ENCODE assay signal across 15 cellular contexts in the genomic region with DNA sequence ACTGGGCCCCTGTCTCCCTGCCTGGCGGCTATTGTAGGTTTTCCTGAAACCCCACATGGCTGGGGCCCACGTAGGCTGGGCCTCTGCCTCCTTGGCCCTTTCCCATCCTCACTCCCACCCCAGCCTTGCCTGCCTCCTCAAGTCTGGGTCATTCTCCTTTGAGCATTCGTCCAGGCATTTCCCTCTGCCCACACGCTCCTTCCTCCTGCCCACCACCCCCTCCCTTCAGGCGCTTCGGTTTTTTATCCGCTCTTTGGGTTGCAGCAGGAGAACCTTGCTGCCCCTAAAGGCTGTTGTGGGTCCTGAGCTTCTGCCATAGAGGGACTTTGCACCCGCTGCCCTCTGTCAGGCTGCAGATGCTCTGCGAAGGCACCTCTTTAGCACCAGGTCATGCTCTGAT. TPM values are rescaled to one million over a fixed set of nuclear protein-coding genes. Genes with fewer than 3 reads are reported as not detected.
DNase-seq lines count a peak whose midpoint lies in the region; FAIRE-seq and TF ChIP-seq lines count a peak whose summit lies in the region.
"Had no signal": no experiment of that assay in that cellular context is flagged by ENCODE, and none has a peak within 500 bp of the region (broad histone marks: within the 10 kb centered on the region; RNA-seq: fewer than 3 reads in every experiment).

No MANE protein-coding gene starts in this region.

- H4K91ac ChIP-seq in H1 (replicated peaks; ENCODE audit: insufficient read length, low read length): no peak overlapping the region

- peak overlapping the region; percentile 66; the same call in 1 of the 2 replicates for H2BK5ac ChIP-seq in H1 (ENCODE audit: low read depth, low read length)
- H2BK5ac ChIP-seq in mesendoderm (ENCODE audit: low read length): no peak overlapping the region

- H2BK15ac ChIP-seq in H1 (ENCODE audit: low read length): no peak overlapping the region; the same call in 1 of the 2 replicates
- H2BK15ac ChIP-seq in mesendoderm (replicated peaks; ENCODE audit: low read depth): no peak overlapping the region

- H3K9me3 ChIP-seq in Loucy (ENCODE audit: insufficient read depth, low read depth, low read length): no peaks in the 10 kb centered on the region
- H3K9me3 ChIP-seq in H1 (ENCODE audit: insufficient read depth in 2 of 2, low read depth in 1 of 2, low read length in 1 of 2): no peaks in the 10 kb centered on the region
- H3K9me3 ChIP-seq: BE2C had no signal

- H3K27me3 ChIP-seq in H7 (ENCODE audit: control insufficient read depth, insufficient read depth, low read length): no peaks in the 10 kb centered on the region
- H3K27me3 ChIP-seq in Loucy (ENCODE audit: insufficient read depth, low read length, poor library complexity, severe bottlenecking): no peaks in the 10 kb centered on the region
- no peaks in the 10 kb centered on the region for H3K27me3 ChIP-seq in H1 (replicated peaks in 1 of 4; ENCODE audit: control insufficient read depth in 3 of 4, extremely low read depth in 1 of 4, insufficient read depth in 3 of 4, low read length in 3 of 4)
- H3K27me3 ChIP-seq in mesendoderm (ENCODE audit: insufficient read depth, low read length, poor library complexity): no peaks in the 10 kb centered on the region
- H3K27me3 ChIP-seq: BE2C had no signal

- peak overlapping the region; percentile 55; the same call in 1 of the 2 replicates for H2BK12ac ChIP-seq in H1 (ENCODE audit: low read depth, low read length)

- no peaks in the 10 kb centered on the region for H3F3A ChIP-seq in Loucy (ENCODE audit: low read depth)

- H3K9ac ChIP-seq in Loucy (ENCODE audit: low read depth, low read length, poor library complexity, severe bottlenecking): peak overlapping the region; percentile 44
- no peak overlapping the region for H3K9ac ChIP-seq in H1 (replicated peaks in 1 of 4; ENCODE audit: extremely low read depth in 1 of 4, low read depth in 3 of 4, low read length in 3 of 4)
- no peak overlapping the region for H3K9ac ChIP-seq in mesendoderm (ENCODE audit: low read length)

- H3K4me3 ChIP-seq in H7 (ENCODE audit: insufficient read depth, low read depth, low read length): no peak overlapping the region
- H3K4me3 ChIP-seq in Loucy (ENCODE audit: low read length, poor library complexity, severe bottlenecking): no peak overlapping the region
- no peak overlapping the region for H3K4me3 ChIP-seq in H1 (ENCODE audit: extremely low read depth in 1 of 4, insufficient read depth in 2 of 4, low read depth in 3 of 4, low read length in 4 of 4)
- H3K4me3 ChIP-seq in mesendoderm (ENCODE audit: low read length): no peak overlapping the region
- H3K4me3 ChIP-seq: GM12878 had no signal

- no peak overlapping the region for H2AK5ac ChIP-seq in H1 (ENCODE audit: low read depth, low read length)
- H2AK5ac ChIP-seq in mesendoderm (ENCODE audit: low read length): no peak overlapping the region

- CTCF ChIA-PET in H1 (lab: Charles Lee; ENCODE audit: partially characterized antibody): interaction anchor here (1.1 to 40.6 kb wide), 11 partner anchors 12 to 131 kb away, joined by 3 to 958 read pairs (median 5); partner anchors contain the start of gene COL13A1

- H3K18ac ChIP-seq in H1 (ENCODE audit: extremely low read depth, low read length): peak overlapping the region; percentile 21; the same call in 1 of the 2 replicates
- no peak overlapping the region for H3K18ac ChIP-seq in mesendoderm (ENCODE audit: low read length)

- H3K4me2 ChIP-seq in Loucy (ENCODE audit: low read depth, low read length, poor library complexity, severe bottlenecking) (peak overlapping the region; percentile 1), H1 (ENCODE audit: insufficient read depth in 1 of 2, low read depth in 2 of 2, low read length in 2 of 2) (no peak overlapping the region), mesendoderm (ENCODE audit: low read length) (no peak overlapping the region)

- H4K5ac ChIP-seq in H1 (ENCODE audit: insufficient read length, low read depth, low read length) (no peak overlapping the region), mesendoderm (ENCODE audit: low read length) (no peak overlapping the region)

- H2BK120ac ChIP-seq in H1 (replicated peaks; ENCODE audit: low read depth, low read length): no peak overlapping the region
- no peak overlapping the region for H2BK120ac ChIP-seq in mesendoderm (ENCODE audit: low read depth, low read length)

- no peak overlapping the region for H3K4ac ChIP-seq in H1 (replicated peaks; ENCODE audit: insufficient read length, low read depth, low read length)
- H3K4ac ChIP-seq in mesendoderm (ENCODE audit: low read depth, low read length): no peak overlapping the region

- DNase-seq in H7 (peak; percentile 63), H1 (ENCODE audit: low read depth in 1 of 2, low spot score in 2 of 2) (no peak), mesendoderm (no peak), GM12891 (ENCODE audit: insufficient read length, low spot score) (no peak), 8988T (no peak), NCI-H524 (lab: John Stamatoyannopoulos, UW) (no peak), AML-193 (lab: John Stamatoyannopoulos, UW) (no peak)
- DNase-seq: BE2C; CD4-positive, alpha-beta memory T cell; DMS79 had no signal

- H3K27ac ChIP-seq in H1 (ENCODE audit: low read depth, low read length): no peak overlapping the region
- H3K27ac ChIP-seq in mesendoderm (ENCODE audit: low read depth, low read length): no peak overlapping the region
- H3K27ac ChIP-seq: C4-2B had no signal

- H3K9me2 ChIP-seq in Loucy (replicated peaks; ENCODE audit: low read depth, low read length): no peaks in the 10 kb centered on the region

- H4K20me1 ChIP-seq in Loucy (ENCODE audit: insufficient read depth, low read length, poor library complexity, severe bottlenecking): no peaks in the 10 kb centered on the region
- H4K20me1 ChIP-seq in H1 (replicated peaks in 1 of 2; ENCODE audit: control insufficient read depth in 1 of 2, insufficient read depth in 2 of 2, low read length in 2 of 2): no peaks in the 10 kb centered on the region

- no peaks in the 10 kb centered on the region for H3K23me2 ChIP-seq in H1 (ENCODE audit: low read depth, low read length)

- TF ChIP-seq RAD21 in H1 (IDR thresholded peaks at IDR 0.05 in 1 of 2, conservative IDR thresholded peaks at IDR 0.05 in 1 of 2; ENCODE audit: low read depth in 2 of 2, low read length in 2 of 2): peak; percentile 7 to 15; a peak in 2 of 4 replicates

- peaks cover 54% of the 10 kb centered on the region for H3K4me1 ChIP-seq in Loucy (ENCODE audit: insufficient read depth, low read length, poor library complexity, severe bottlenecking)
- H3K4me1 ChIP-seq in H1 (replicated peaks in 1 of 4; ENCODE audit: control insufficient read depth in 3 of 4, insufficient read depth in 4 of 4, low read length in 3 of 4): peaks cover 0 to 12% (median 6%) of the 10 kb centered on the region in 4 experiments; a peak in 4 of 7 replicates
- peaks cover 12% of the 10 kb centered on the region for H3K4me1 ChIP-seq in mesendoderm (ENCODE audit: control insufficient read depth, low read depth, low read length)
- H3K4me1 ChIP-seq: BE2C had no signal

- H2AFZ ChIP-seq in Loucy (ENCODE audit: low read length) (no peak overlapping the region), H1 (ENCODE audit: low read length) (no peak overlapping the region)

- no peak overlapping the region for H3K14ac ChIP-seq in H1 (ENCODE audit: insufficient read length)

- FAIRE-seq in H1 (lab: Jason Lieb, UNC) (no peak), GM12891 (lab: Jason Lieb, UNC) (no peak)
- FAIRE-seq: A204.1, GM12878 had no signal

- no peak for TF ChIP-seq POLR2A in H1 (IDR thresholded peaks at IDR 0.05; ENCODE audit: control extremely low read depth in 1 of 2, low read depth in 2 of 2, low read length in 2 of 2)
- no peak for TF ChIP-seq POLR2A in GM12891 (IDR thresholded peaks at IDR 0.05; ENCODE audit: low read depth, low read length)

- H3K79me1 ChIP-seq in H1 (ENCODE audit: low read depth, low read length): no peaks in the 10 kb centered on the region
- H3K79me1 ChIP-seq in mesendoderm (ENCODE audit: low read length): peaks cover 57% of the 10 kb centered on the region

- H3K23ac ChIP-seq in H1 (ENCODE audit: insufficient read length) (no peak overlapping the region), mesendoderm (ENCODE audit: low read length) (no peak overlapping the region)

- WGBS in H1 (ENCODE audit: extremely low coverage in 1 of 2, insufficient coverage in 1 of 2, insufficient read length in 1 of 2, insufficient replicate concordance in 2 of 2, low coverage in 1 of 2, low lambda C conversion rate in 2 of 2, missing lambda C conversion rate in 1 of 2), 2 experiments: 79% methylated on average over 8 of the region's 9 CpGs; no CpG with 5 or more reads in 1 of the 2 experiments
- no CpG with 5 or more reads among the region's 9 CpGs for WGBS in mesendoderm (ENCODE audit: extremely low coverage, insufficient coverage, low lambda C conversion rate)

- H4K8ac ChIP-seq in H1 (ENCODE audit: extremely low read depth, insufficient read depth, low read length): peak overlapping the region; percentile 57; the same call in 1 of the 2 replicates
- H4K8ac ChIP-seq in mesendoderm (ENCODE audit: low read depth, low read length): no peak overlapping the region

- POLR2A ChIA-PET in H1 (lab: Charles Lee; ENCODE audit: partially characterized antibody): interaction anchor here (1.2 kb wide), 1 partner anchor 10 kb away, joined by 5 read pairs; no protein-coding TSS in a partner anchor

- H3K56ac ChIP-seq in H1 (replicated peaks; ENCODE audit: insufficient read length, low read depth, low read length): no peak overlapping the region
- H3K56ac ChIP-seq in mesendoderm (ENCODE audit: low read length): peak overlapping the region; percentile 30

- TF ChIP-seq CTCF in Loucy (conservative IDR thresholded peaks at IDR 0.05; ENCODE audit: low read length): no peak
- TF ChIP-seq CTCF in H1 (IDR thresholded peaks at IDR 0.05; ENCODE audit: control extremely low read depth in 1 of 3, insufficient read depth in 1 of 3, low read depth in 1 of 3, low read length in 3 of 3): peak in 1 of 3 experiments; percentile 9; a peak in 2 of 4 replicates

- H3K79me2 ChIP-seq in Loucy (ENCODE audit: insufficient read depth, low read length): no peaks in the 10 kb centered on the region
- no peaks in the 10 kb centered on the region for H3K79me2 ChIP-seq in H1 (ENCODE audit: control insufficient read depth in 1 of 2, insufficient read depth in 2 of 2, low read length in 2 of 2)
- peaks cover 66% of the 10 kb centered on the region for H3K79me2 ChIP-seq in mesendoderm (ENCODE audit: control insufficient read depth, insufficient read depth, low read length)

- H2BK20ac ChIP-seq in H1 (ENCODE audit: low read length): no peak overlapping the region

- no peaks in the 10 kb centered on the region for H3K36me3 ChIP-seq in H7 (replicated peaks; ENCODE audit: control insufficient read depth, insufficient read depth, low read length)
- no peaks in the 10 kb centered on the region for H3K36me3 ChIP-seq in Loucy (ENCODE audit: insufficient read depth, low read length)
- no peaks in the 10 kb centered on the region; a peak in 1 of 8 replicates for H3K36me3 ChIP-seq in H1 (ENCODE audit: control insufficient read depth in 2 of 4, insufficient read depth in 4 of 4, low read length in 3 of 4)
- no peaks in the 10 kb centered on the region for H3K36me3 ChIP-seq in mesendoderm (ENCODE audit: control insufficient read depth, insufficient read depth, low read length)
- H3K36me3 ChIP-seq: BE2C had no signal

- no peak for TF ChIP-seq EP300 in H1 (IDR thresholded peaks at IDR 0.05; ENCODE audit: borderline replicate concordance in 1 of 2, low read depth in 2 of 2, low read length in 2 of 2)

RNA-seq across cellular contexts. Expression of gene COL13A1, which starts 9.3 kb away (rescaled TPM):
- 16.6 and 18.0 TPM in 2 replicates for total RNA-seq in H7 (2014; rRNA removed; shearing (Covaris generic))
- total RNA-seq in H1 (2021; fragmentation: NEBNext Ultra II Directional; extraction: Animal tissue kit (Norgen Biotek cat#: 25700)): 4.5 and 5.2 TPM in 2 replicates
- 2.6 and 3.7 TPM in 2 replicates for polyA plus RNA-seq in H1 (2011; rRNA removed)
- polyA plus RNA-seq in H1 (2011; cell fraction: cytosol; rRNA removed): 6.7 TPM
- polyA plus RNA-seq in H1 (2011; cell fraction: nucleus; rRNA removed): 13.5 TPM
- 3.5 to 4.3 TPM (median 3.7 TPM) in 4 replicates for polyA plus RNA-seq in H1 (2012, experiment 1 of 2)
- 1.0 TPM for polyA plus RNA-seq in H1 (2012, experiment 2 of 2)
- polyA plus RNA-seq in H1 (2013, experiment 1 of 2): 7.6 TPM
- 6.3 TPM for polyA plus RNA-seq in H1 (2013, experiment 2 of 2)
- 1.7 and 4.2 TPM in 2 replicates for polyA minus RNA-seq in H1 (2011; rRNA and poly(A)+ RNA removed)
- polyA minus RNA-seq in H1 (2011; cell fraction: cytosol; rRNA and poly(A)+ RNA removed): 0.95 TPM
- polyA minus RNA-seq in H1 (2011; cell fraction: nucleus; rRNA and poly(A)+ RNA removed): 11.5 TPM
- polyA plus RNA-seq in mesendoderm (2013, experiment 1 of 2): 14.4 TPM
- 14.6 TPM for polyA plus RNA-seq in mesendoderm (2013, experiment 2 of 2)
- polyA plus RNA-seq in GM12891 (2012; ENCODE audit: low read depth, missing spikeins): 0.03 TPM
- total RNA-seq: CD4-positive, alpha-beta memory T cell; GM12878 had no signal
- polyA plus RNA-seq: CD4-positive, alpha-beta memory T cell; IgD-negative memory B cell had no signal
